Comparison of ENCODE assay signal across 8 cellular contexts in genomic region chr9:99221623-99222415, GRCh38. TPM values are rescaled to one million over a fixed set of nuclear protein-coding genes. Genes with fewer than 3 reads are reported as not detected.
DNase-seq lines count a peak whose midpoint lies in the region; ATAC-seq and TF ChIP-seq lines count a peak whose summit lies in the region.

TSS of gene ALG2 (minus strand) at chr9:99221942. CDS start at chr9:99221894, 48 bp downstream.
TSS of gene SEC61B (plus strand) at chr9:99222282. CDS start at chr9:99222364, 82 bp downstream.

- ATAC-seq in GM19372 (IDR thresholded peaks at IDR 0.05; ENCODE audit: low read depth, unreplicated experiment) (peak; percentile 88), HG03558 (IDR thresholded peaks at IDR 0.05; ENCODE audit: extremely low read depth, unreplicated experiment) (peak; percentile 87), left lung (peak; percentile 98)

- peaks cover 29 to 69% of the 10 kb centered on the region in 2 donors for H3K4me1 ChIP-seq in left lung

- peaks cover 0 to 30% of the 10 kb centered on the region in 2 donors for H3K36me3 ChIP-seq in left lung

- peak within 1 kb of the TSS; percentile 87 to 98 for H3K4me3 ChIP-seq in left lung

- peak within 1 kb of the TSS; percentile 96 for H3K27ac ChIP-seq in left lung

- intact Hi-C loops in left lung (cut with DNase I) = loop anchor here in 1 of 2 donors (10.0 kb wide), 1 partner anchor 57 kb away; no protein-coding TSS in a partner anchor

- H3K27me3 ChIP-seq in left lung = no peaks in the 10 kb centered on the region

- DNase-seq in C1 segment of cervical spinal cord (lab: John Stamatoyannopoulos, UW) = peak; percentile 69 to 99 (median 94)
- DNase-seq in NCI-H748 treated with DMSO at 0.1 percent for 48 hours (lab: John Stamatoyannopoulos, UW) = peak; percentile 89
- peak; percentile 92 for DNase-seq in activated CD4-positive, alpha-beta T cell treated with anti-CD3 and anti-CD28 coated beads, Interleukin-2, amount 50 U/mL, for 4 hours
- DNase-seq in dermis blood vessel endothelial cell = peak; percentile 97
- peak; percentile 94 to 98 for DNase-seq in left lung
- peak; percentile 90 for DNase-seq in stimulated activated CD4-positive, alpha-beta T cell treated with anti-CD3 and anti-CD28 coated beads, Interleukin-2, amount 100 ng/mL, for 48 hours

- peak in 1 of 2 donors; percentile 24 for TF ChIP-seq CTCF in left lung (IDR thresholded peaks at IDR 0.05)

- no peaks in the 10 kb centered on the region for H3K9me3 ChIP-seq in left lung

RNA-seq across cellular contexts. Expression of gene ALG2, which starts in this region (rescaled TPM):
- total RNA-seq in dermis blood vessel endothelial cell = 45.6 and 50.2 TPM in 2 replicates
- total RNA-seq in left lung = 10 to 100 TPM; 38.9 to 47.7 TPM

RNA-seq across cellular contexts. Expression of gene SEC61B, which starts in this region (rescaled TPM):
- 97.0 and 108 TPM in 2 replicates for total RNA-seq in dermis blood vessel endothelial cell
- total RNA-seq in left lung = 100 to 1,000 TPM; 137 to 184 TPM

Comparison
In these comparisons a context has a peak if more than half of its experiments do, and no peak if none do; other contexts are left out.
1. Peak in every context shown above with its lines: DNase-seq, ATAC-seq, H3K4me3 ChIP-seq and H3K27ac ChIP-seq.